18 cellular contexts compared by ENCODE assay signal in the genomic region with DNA sequence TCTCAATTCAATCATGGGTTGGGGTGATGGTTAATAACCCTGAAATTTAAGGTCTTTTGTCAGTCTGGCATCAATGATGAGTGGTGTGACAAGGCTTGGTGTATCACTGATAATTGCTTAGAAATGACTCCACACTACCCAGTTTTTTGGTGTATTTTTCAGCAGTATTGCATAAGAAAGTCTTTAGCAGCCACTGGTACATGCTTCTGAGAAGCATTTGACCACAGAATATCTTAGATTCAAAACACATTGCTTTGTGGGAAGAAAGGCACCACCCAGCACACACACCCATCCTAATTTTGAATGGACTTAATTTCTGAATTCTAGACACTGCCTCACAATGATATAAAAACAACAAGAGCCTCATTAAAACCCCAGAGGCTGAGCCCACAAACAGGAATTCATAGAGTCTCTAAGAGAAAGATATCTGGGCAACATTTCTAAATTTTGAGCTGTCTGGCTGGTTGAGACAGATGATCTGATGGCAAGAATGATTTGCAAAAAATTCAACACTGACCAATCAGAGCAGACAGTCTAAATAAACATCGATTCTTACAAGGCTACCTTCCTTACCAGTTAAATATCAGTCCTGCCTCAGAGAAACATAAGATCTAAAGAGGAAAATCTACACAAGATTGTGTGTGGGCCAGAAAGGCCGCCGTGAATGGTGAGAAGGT.
DNase-seq lines count a peak whose midpoint lies in the region; ATAC-seq and TF ChIP-seq lines count a peak whose summit lies in the region.
"Had no signal": no experiment of that assay in that cellular context is flagged by ENCODE, and none has a peak within 500 bp of the region (broad histone marks: within the 10 kb centered on the region; RNA-seq: fewer than 3 reads in every experiment).

No MANE protein-coding gene starts in this region.

- DNase-seq in activated CD8-positive, alpha-beta T cell treated with anti-CD3 and anti-CD28 coated beads, Interleukin-2, amount 10 ng/mL, durations not matched to agents 7 days and 5 days, result peak; percentile 26
- DNase-seq in activated CD8-positive, alpha-beta T cell treated with anti-CD3 and anti-CD28 coated beads for 36 hours, result no peak
- peak; percentile 83 for DNase-seq in RPMI7951 (ENCODE audit: low read depth)
- DNase-seq in fibroblast of mammary gland (ENCODE audit: low read depth), result peak; percentile 92
- DNase-seq in stromal cell of bone marrow (ENCODE audit: low read depth), result peak; percentile 92
- DNase-seq in ovary, result no peak
- DNase-seq in NCI-H1092 treated with DMSO at 0.1 percent for 48 hours (lab: John Stamatoyannopoulos, UW), result no peak
- DNase-seq: ACHN; activated CD4-positive, CD25-positive, alpha-beta regulatory T cell treated with anti-CD3 and anti-CD28 coated beads, Interleukin-2, amount 50 U/mL, for 72 hours; activated effector memory CD4-positive, alpha-beta T cell treated with Interleukin-2 at 50 U/mL for 16 hours; DMS79; foreskin melanocyte; naive thymus-derived CD4-positive, alpha-beta T cell; NCI-H1930; NCI-H774 had no signal

- H3K4me3 ChIP-seq in fibroblast of mammary gland (ENCODE audit: control insufficient read depth, low read depth, low read length) (no peak overlapping the region), ovary (no peak overlapping the region)
- H3K4me3 ChIP-seq: skin epidermis had no signal

- H3K27ac ChIP-seq in ovary, result no peak overlapping the region

- no peak for TF ChIP-seq POLR2A in ovary (IDR thresholded peaks at IDR 0.05)

- no peak for TF ChIP-seq EP300 in ovary (IDR thresholded peaks at IDR 0.05)

- H3K9me3 Mint-ChIP-seq in activated CD8-positive, alpha-beta T cell treated with anti-CD3 and anti-CD28 coated beads, Interleukin-2, amount 10 ng/mL, durations not matched to agents 7 days and 5 days (ENCODE audit: insufficient read depth), result no peaks in the 10 kb centered on the region
- H3K9me3 Mint-ChIP-seq in activated CD8-positive, alpha-beta T cell treated with anti-CD3 and anti-CD28 coated beads for 36 hours, result no peaks in the 10 kb centered on the region

- peak overlapping the region; percentile 31 for H3K27ac Mint-ChIP-seq in activated CD8-positive, alpha-beta T cell treated with anti-CD3 and anti-CD28 coated beads, Interleukin-2, amount 10 ng/mL, durations not matched to agents 7 days and 5 days
- H3K27ac Mint-ChIP-seq in activated CD8-positive, alpha-beta T cell treated with anti-CD3 and anti-CD28 coated beads for 36 hours, result no peak overlapping the region

- peaks cover 9% of the 10 kb centered on the region for H3K4me1 ChIP-seq in ovary (ENCODE audit: insufficient read depth)

- H3K4me3 Mint-ChIP-seq in activated CD8-positive, alpha-beta T cell treated with anti-CD3 and anti-CD28 coated beads, Interleukin-2, amount 10 ng/mL, durations not matched to agents 7 days and 5 days, result no peak overlapping the region
- no peak overlapping the region for H3K4me3 Mint-ChIP-seq in activated CD8-positive, alpha-beta T cell treated with anti-CD3 and anti-CD28 coated beads for 36 hours

- peak; percentile 53 for ATAC-seq in activated CD8-positive, alpha-beta T cell treated with anti-CD3 and anti-CD28 coated beads, Interleukin-2, amount 10 ng/mL, durations not matched to agents 7 days and 5 days
- ATAC-seq in activated CD8-positive, alpha-beta T cell treated with anti-CD3 and anti-CD28 coated beads for 36 hours, result no peak
- ATAC-seq in GM19452 (IDR thresholded peaks at IDR 0.05; ENCODE audit: unreplicated experiment), result no peak
- ATAC-seq: HCT116; naive thymus-derived CD4-positive, alpha-beta T cell had no signal

- 89 to 93% (median 92%) methylated on average over 3 of the region's 3 CpGs for WGBS in ovary, 3 donors

- no peaks in the 10 kb centered on the region for H3K27me3 ChIP-seq in ovary

- intact Hi-C loops in activated CD8-positive, alpha-beta T cell treated with anti-CD3 and anti-CD28 coated beads for 36 hours (cut with micrococcal nuclease), result no loop called here
- intact Hi-C loops in ovary (cut with DNase I), result no loop called here

- no peaks in the 10 kb centered on the region for H3K9me3 ChIP-seq in ovary

- H3K27me3 Mint-ChIP-seq in activated CD8-positive, alpha-beta T cell treated with anti-CD3 and anti-CD28 coated beads, Interleukin-2, amount 10 ng/mL, durations not matched to agents 7 days and 5 days (ENCODE audit: low read depth), result peaks cover 16% of the 10 kb centered on the region
- H3K27me3 Mint-ChIP-seq in activated CD8-positive, alpha-beta T cell treated with anti-CD3 and anti-CD28 coated beads for 36 hours, result peaks cover 4% of the 10 kb centered on the region

- POLR2A ChIA-PET in activated CD8-positive, alpha-beta T cell treated with anti-CD3 and anti-CD28 coated beads, Interleukin-2, amount 10 ng/mL, durations not matched to agents 7 days and 5 days (lab: Charles Lee), result no interaction called here
- POLR2A ChIA-PET in activated CD8-positive, alpha-beta T cell treated with anti-CD3 and anti-CD28 coated beads for 36 hours (lab: Charles Lee), result no interaction called here

- H3K4me1 Mint-ChIP-seq in activated CD8-positive, alpha-beta T cell treated with anti-CD3 and anti-CD28 coated beads, Interleukin-2, amount 10 ng/mL, durations not matched to agents 7 days and 5 days (ENCODE audit: low read depth), result peaks cover 35% of the 10 kb centered on the region
- H3K4me1 Mint-ChIP-seq in activated CD8-positive, alpha-beta T cell treated with anti-CD3 and anti-CD28 coated beads for 36 hours (ENCODE audit: low read depth), result no peaks in the 10 kb centered on the region

- CTCF ChIA-PET in activated CD8-positive, alpha-beta T cell treated with anti-CD3 and anti-CD28 coated beads, Interleukin-2, amount 10 ng/mL, durations not matched to agents 7 days and 5 days (lab: Charles Lee), result no interaction called here
- CTCF ChIA-PET in activated CD8-positive, alpha-beta T cell treated with anti-CD3 and anti-CD28 coated beads for 36 hours (lab: Charles Lee), result no interaction called here

- TF ChIP-seq CTCF in activated CD8-positive, alpha-beta T cell treated with anti-CD3 and anti-CD28 coated beads for 36 hours (IDR thresholded peaks at IDR 0.05), result no peak
- TF ChIP-seq CTCF in fibroblast of mammary gland (conservative IDR thresholded peaks at IDR 0.05; ENCODE audit: control insufficient read depth, insufficient read depth, low read depth, low read length) (no peak), ovary (IDR thresholded peaks at IDR 0.05) (no peak)

- H3K36me3 ChIP-seq in ovary, result no peaks in the 10 kb centered on the region

- H3K36me3 Mint-ChIP-seq in activated CD8-positive, alpha-beta T cell treated with anti-CD3 and anti-CD28 coated beads, Interleukin-2, amount 10 ng/mL, durations not matched to agents 7 days and 5 days (ENCODE audit: low read depth), result no peaks in the 10 kb centered on the region
- H3K36me3 Mint-ChIP-seq in activated CD8-positive, alpha-beta T cell treated with anti-CD3 and anti-CD28 coated beads for 36 hours (ENCODE audit: low read depth), result no peaks in the 10 kb centered on the region

Comparison
In these comparisons a context has a peak if more than half of its experiments do, and no peak if none do; other contexts are left out.
1. DNase-seq: peak in activated CD8-positive, alpha-beta T cell treated with anti-CD3 and anti-CD28 coated beads, Interleukin-2, amount 10 ng/mL, durations not matched to agents 7 days and 5 days (single experiment), RPMI7951 (single experiment), fibroblast of mammary gland (single experiment) and stromal cell of bone marrow (single experiment); none in activated CD8-positive, alpha-beta T cell treated with anti-CD3 and anti-CD28 coated beads for 36 hours (single experiment), ovary (0 of 5) and NCI-H1092 treated with DMSO at 0.1 percent for 48 hours (single experiment).